1 cellular context compared by ENCODE assay signal in genomic region chr7:65382452-65382851, GRCh38.
TF ChIP-seq lines count a peak whose summit lies in the region.

No MANE protein-coding gene starts in this region.

TF ChIP-seq in GM23338, 12 proteins besides CTCF, POLR2A, EP300 and RAD21:
- TF ChIP-seq ZNF462 (CRISPR knock-in tag; IDR thresholded peaks at IDR 0.05): no peak
- no peak for TF ChIP-seq REST (IDR thresholded peaks at IDR 0.05; ENCODE audit: unreplicated experiment)
- no peak for TF ChIP-seq ETS1 (IDR thresholded peaks at IDR 0.05)
- TF ChIP-seq EZH2 (IDR thresholded peaks at IDR 0.05; ENCODE audit: low read depth, unreplicated experiment): no peak
- TF ChIP-seq ZNF114 (CRISPR knock-in tag; IDR thresholded peaks at IDR 0.05): no peak
- TF ChIP-seq CREB1 (CRISPR knock-in tag; IDR thresholded peaks at IDR 0.05; ENCODE audit: low read depth): no peak
TF ChIP-seq in GM23338: peak in this region for 0.
